In the genomic region with DNA sequence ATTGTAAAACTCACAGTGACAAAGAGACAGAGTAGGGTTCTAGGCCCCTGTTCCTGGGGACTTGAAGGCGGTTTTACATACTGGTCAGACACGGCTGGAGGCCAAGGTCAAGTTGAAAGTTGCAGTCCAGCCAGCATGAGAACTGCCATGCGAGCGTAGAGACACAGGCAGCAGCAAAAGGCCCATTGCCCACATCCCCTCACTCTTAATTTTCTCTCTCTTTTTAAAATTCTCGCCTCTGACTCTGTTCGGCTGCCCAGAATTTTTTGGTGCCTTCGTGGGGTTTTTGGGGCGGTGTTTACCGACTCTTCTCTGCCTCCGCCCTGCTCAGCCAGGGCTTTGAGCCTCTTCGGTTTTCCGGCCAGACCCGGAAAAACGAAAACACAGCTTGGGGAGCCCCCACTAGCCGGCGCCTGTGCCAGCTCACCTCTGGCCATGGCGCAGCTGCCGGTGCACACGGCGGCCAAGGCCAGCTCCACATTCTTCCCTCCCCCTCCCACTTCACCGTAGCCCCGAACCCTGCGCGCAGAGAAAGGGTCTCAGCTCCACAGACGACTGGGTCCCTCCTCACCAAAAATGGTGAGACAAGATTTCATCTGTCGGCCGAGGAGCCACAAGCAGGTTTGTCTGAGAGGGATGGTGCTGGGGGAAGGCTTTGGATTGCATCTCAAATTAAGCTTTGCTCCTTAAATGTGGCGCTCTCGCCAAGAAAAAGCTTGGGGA, we compare ENCODE assay signal across 15 cellular contexts. TPM values are rescaled to one million over a fixed set of nuclear protein-coding genes. Genes with fewer than 3 reads are reported as not detected.
A peak's percentile ranks its signal among the peaks of the same experiment; 100 is the strongest.
DNase-seq lines count a peak whose midpoint lies in the region; ATAC-seq and TF ChIP-seq lines count a peak whose summit lies in the region.
"Had no signal": no experiment of that assay in that cellular context is flagged by ENCODE, and none has a peak within 500 bp of the region (broad histone marks: within the 10 kb centered on the region; RNA-seq: fewer than 3 reads in every experiment).

No MANE protein-coding gene starts in this region.

- peaks cover 19% of the 10 kb centered on the region for H3K4me1 ChIP-seq in Karpas-422 (ENCODE audit: low read length)
- peaks cover 42% of the 10 kb centered on the region for H3K4me1 ChIP-seq in CD8-positive, alpha-beta T cell (ENCODE audit: insufficient read depth, low read length)

- no peaks in the 10 kb centered on the region for H3K9me3 Mint-ChIP-seq in effector memory CD8-positive, alpha-beta T cell
- no peaks in the 10 kb centered on the region for H3K9me3 Mint-ChIP-seq in CD8-positive, alpha-beta T cell
- H3K9me3 Mint-ChIP-seq: stimulated activated memory B cell treated with anti-CD40 and anti-IgM and Interleukin-4, amounts not matched to agents 10 μg/mL and 1 μg/mL and 100 μg/mL, for 72 hours; T-cell had no signal

- H3K9me2 ChIP-seq in Karpas-422 (replicated peaks; ENCODE audit: insufficient read depth, low read length): no peaks in the 10 kb centered on the region

- H3K9me3 ChIP-seq in Karpas-422 (ENCODE audit: low read length): no peaks in the 10 kb centered on the region
- H3K9me3 ChIP-seq in CD8-positive, alpha-beta T cell (ENCODE audit: low read length): no peaks in the 10 kb centered on the region
- H3K9me3 ChIP-seq: ovary had no signal

- H3K4me3 Mint-ChIP-seq in effector memory CD8-positive, alpha-beta T cell: peak overlapping the region; percentile 45 to 83
- H3K4me3 Mint-ChIP-seq in CD8-positive, alpha-beta T cell: no peak overlapping the region
- H3K4me3 Mint-ChIP-seq: activated CD8-positive, alpha-beta T cell treated with anti-CD3 and anti-CD28 coated beads, Interleukin-2, amount 10 ng/mL, durations not matched to agents 7 days and 5 days had no signal

- H3K4me2 ChIP-seq in Karpas-422 (ENCODE audit: low read depth, low read length, poor library complexity, severe bottlenecking): peak overlapping the region; percentile 90

- no peak overlapping the region for H3K4me3 ChIP-seq in Karpas-422 (ENCODE audit: low read length)
- no peak overlapping the region for H3K4me3 ChIP-seq in CD8-positive, alpha-beta T cell (ENCODE audit: low read depth, low read length)
- H3K4me3 ChIP-seq: ovary had no signal

- H3K9ac ChIP-seq in Karpas-422 (ENCODE audit: low read length): no peak overlapping the region; the same call in 1 of the 2 replicates

- TF ChIP-seq CTCF in CD8-positive, alpha-beta T cell (IDR thresholded peaks at IDR 0.05): no peak

- no peak overlapping the region for H3K27ac ChIP-seq in Karpas-422 (ENCODE audit: low read length)
- no peak overlapping the region for H3K27ac ChIP-seq in CD8-positive, alpha-beta T cell (ENCODE audit: low read depth, low read length)
- H3K27ac ChIP-seq: ovary had no signal

- ATAC-seq in effector memory CD8-positive, alpha-beta T cell (replicated peaks): no peak
- ATAC-seq in CD8-positive, alpha-beta T cell: no peak
- ATAC-seq: activated CD8-positive, alpha-beta T cell treated with anti-CD3 and anti-CD28 coated beads, Interleukin-2, amount 10 ng/mL, durations not matched to agents 7 days and 5 days; stimulated activated memory B cell treated with anti-CD40 and anti-IgM and Interleukin-4, amounts not matched to agents 10 μg/mL and 1 μg/mL and 100 μg/mL, for 72 hours; T-cell had no signal

- H3K36me3 ChIP-seq in Karpas-422 (ENCODE audit: insufficient read depth, low read length): no peaks in the 10 kb centered on the region
- no peaks in the 10 kb centered on the region for H3K36me3 ChIP-seq in CD8-positive, alpha-beta T cell (ENCODE audit: insufficient read depth, low read length)
- H3K36me3 ChIP-seq: ovary had no signal

- H3K79me2 ChIP-seq in Karpas-422 (ENCODE audit: low read length): no peaks in the 10 kb centered on the region

- H2AFZ ChIP-seq in Karpas-422 (ENCODE audit: low read length): no peak overlapping the region

- H3K27me3 Mint-ChIP-seq in effector memory CD8-positive, alpha-beta T cell: peaks cover 97 to 100% of the 10 kb centered on the region in 2 donors
- H3K27me3 Mint-ChIP-seq in CD8-positive, alpha-beta T cell (ENCODE audit: low read depth): peaks cover 84% of the 10 kb centered on the region

- DNase-seq in Karpas-422 (no peak), posterior vena cava (ENCODE audit: low spot score) (peak; percentile 58), HuH-7.5 (ENCODE audit: low spot score) (no peak), NCI-H1417 treated with DMSO at 0.1 percent for 48 hours (lab: John Stamatoyannopoulos, UW) (no peak)
- DNase-seq in effector memory CD8-positive, alpha-beta T cell: no peak
- no peak for DNase-seq in CD8-positive, alpha-beta T cell
- DNase-seq: activated CD8-positive, alpha-beta T cell treated with anti-CD3 and anti-CD28 coated beads, Interleukin-2, amount 10 ng/mL, durations not matched to agents 7 days and 5 days; Calu3; left cardiac atrium; NCI-H2029 treated with DMSO at 0.1 percent for 48 hours; ovary; T-cell had no signal

- intact Hi-C loops in posterior vena cava (cut with DNase I): loop anchor here in 1 of 2 donors (10.0 kb wide), 1 partner anchor 373 kb away; no protein-coding TSS in a partner anchor
- intact Hi-C loops in CD8-positive, alpha-beta T cell (cut with DNase I, micrococcal nuclease): no loop called here

- CTCF ChIA-PET in CD8-positive, alpha-beta T cell (lab: Charles Lee): interaction anchor here (0.7 to 3.1 kb wide), 3 partner anchors 9 to 814 kb away, joined by 4 to 12 read pairs (median 4); no protein-coding TSS in a partner anchor

- no peak overlapping the region for H3K27ac Mint-ChIP-seq in effector memory CD8-positive, alpha-beta T cell
- no peak overlapping the region for H3K27ac Mint-ChIP-seq in CD8-positive, alpha-beta T cell
- H3K27ac Mint-ChIP-seq: activated CD8-positive, alpha-beta T cell treated with anti-CD3 and anti-CD28 coated beads, Interleukin-2, amount 10 ng/mL, durations not matched to agents 7 days and 5 days; stimulated activated memory B cell treated with anti-CD40 and anti-IgM and Interleukin-4, amounts not matched to agents 10 μg/mL and 1 μg/mL and 100 μg/mL, for 72 hours had no signal

- peaks cover 45 to 46% of the 10 kb centered on the region in 2 donors for H3K4me1 Mint-ChIP-seq in effector memory CD8-positive, alpha-beta T cell (ENCODE audit: low read depth in 2 of 2)
- peaks cover 42% of the 10 kb centered on the region for H3K4me1 Mint-ChIP-seq in CD8-positive, alpha-beta T cell (ENCODE audit: low read depth)

- no peaks in the 10 kb centered on the region for H3K27me3 ChIP-seq in Karpas-422 (ENCODE audit: low read length)
- H3K27me3 ChIP-seq in CD8-positive, alpha-beta T cell (ENCODE audit: insufficient read depth, low read length): peaks cover 80% of the 10 kb centered on the region

- POLR2A ChIA-PET in CD8-positive, alpha-beta T cell (lab: Charles Lee): no interaction called here

- H4K20me1 ChIP-seq in Karpas-422 (ENCODE audit: insufficient read depth, low read depth, low read length): no peaks in the 10 kb centered on the region

- H3K36me3 Mint-ChIP-seq in effector memory CD8-positive, alpha-beta T cell (ENCODE audit: insufficient read depth): peaks cover 33% of the 10 kb centered on the region
- no peaks in the 10 kb centered on the region for H3K36me3 Mint-ChIP-seq in CD8-positive, alpha-beta T cell
- H3K36me3 Mint-ChIP-seq: stimulated activated memory B cell treated with anti-CD40 and anti-IgM and Interleukin-4, amounts not matched to agents 10 μg/mL and 1 μg/mL and 100 μg/mL, for 72 hours; T-cell had no signal

RNA-seq across cellular contexts. Expression of a gene that starts 2.3 kb away (rescaled TPM):
- 0.07 TPM in 1 of 2 replicates, not detected in the other for total RNA-seq in Karpas-422 (2014; rRNA removed; shearing (Covaris generic); ENCODE audit: low replicate concordance)
- under 1 TPM in 1 of 2 donors, not detected in 1; 0.14 TPM for total RNA-seq in posterior vena cava
- total RNA-seq in CD8-positive, alpha-beta T cell: not detected
- total RNA-seq: activated CD8-positive, alpha-beta T cell treated with anti-CD3 and anti-CD28 coated beads, Interleukin-2, amount 10 ng/mL, durations not matched to agents 7 days and 5 days; frontal cortex; left cardiac atrium; ovary; T-cell had no signal

RNA-seq across cellular contexts. Expression of a gene that starts 17.1 kb away (rescaled TPM):
- total RNA-seq in Karpas-422 (2014; rRNA removed; shearing (Covaris generic); ENCODE audit: low replicate concordance): not detected in 2 replicates
- 1 to 10 TPM in 1 of 2 donors, under 1 TPM in 1; 0.51 to 1.1 TPM for total RNA-seq in posterior vena cava
- not detected for total RNA-seq in CD8-positive, alpha-beta T cell
- total RNA-seq: activated CD8-positive, alpha-beta T cell treated with anti-CD3 and anti-CD28 coated beads, Interleukin-2, amount 10 ng/mL, durations not matched to agents 7 days and 5 days; frontal cortex; left cardiac atrium; T-cell had no signal

RNA-seq across cellular contexts. Expression of a gene that starts 28.1 kb away (rescaled TPM):
- total RNA-seq in Karpas-422 (2014; rRNA removed; shearing (Covaris generic); ENCODE audit: low replicate concordance): not detected in 2 replicates
- total RNA-seq in posterior vena cava: 1 to 10 TPM; 8.9 to 9.2 TPM
- not detected for total RNA-seq in CD8-positive, alpha-beta T cell
- total RNA-seq: activated CD8-positive, alpha-beta T cell treated with anti-CD3 and anti-CD28 coated beads, Interleukin-2, amount 10 ng/mL, durations not matched to agents 7 days and 5 days; frontal cortex had no signal

RNA-seq across cellular contexts. Expression of a gene that starts 36.8 kb away (rescaled TPM):
- total RNA-seq in Karpas-422 (2014; rRNA removed; shearing (Covaris generic); ENCODE audit: low replicate concordance): not detected in 2 replicates
- 1 to 10 TPM; 7.4 TPM for total RNA-seq in posterior vena cava
- not detected for total RNA-seq in CD8-positive, alpha-beta T cell
- total RNA-seq: activated CD8-positive, alpha-beta T cell treated with anti-CD3 and anti-CD28 coated beads, Interleukin-2, amount 10 ng/mL, durations not matched to agents 7 days and 5 days; frontal cortex; left cardiac atrium had no signal

RNA-seq across cellular contexts. Expression of a gene that starts 40.4 kb away (rescaled TPM):
- not detected in 2 replicates for total RNA-seq in Karpas-422 (2014; rRNA removed; shearing (Covaris generic); ENCODE audit: low replicate concordance)
- total RNA-seq in posterior vena cava: not detected
- under 1 TPM in 1 of 2 experiments, not detected in 1; 0.24 TPM for total RNA-seq in CD8-positive, alpha-beta T cell
- total RNA-seq: activated CD8-positive, alpha-beta T cell treated with anti-CD3 and anti-CD28 coated beads, Interleukin-2, amount 10 ng/mL, durations not matched to agents 7 days and 5 days; Calu3; frontal cortex; H4; left cardiac atrium; ovary had no signal
